Comparison of ENCODE assay signal across 1 cellular context in the genomic region with DNA sequence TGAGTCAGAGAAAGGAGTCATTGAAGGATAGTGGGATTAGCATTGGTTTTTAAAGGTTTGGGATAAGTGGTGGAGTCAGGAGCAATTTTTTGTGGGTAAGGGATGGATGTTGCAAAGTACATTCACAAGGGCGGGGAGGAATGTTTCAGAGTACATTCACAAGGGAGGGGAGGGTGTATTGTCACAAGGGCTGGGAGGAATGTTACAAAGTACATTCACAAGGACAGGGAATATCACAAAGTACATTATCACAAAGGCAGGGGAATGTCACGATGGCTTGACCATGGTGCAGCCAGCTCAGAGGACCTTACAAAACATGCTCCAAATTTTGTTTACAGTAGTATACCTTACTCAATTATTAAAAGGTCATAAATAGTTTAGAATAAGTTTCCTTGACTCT.
TF ChIP-seq lines count a peak whose summit lies in the region.

No MANE protein-coding gene starts in this region.

TF ChIP-seq in GM12878, 131 proteins besides CTCF, POLR2A, EP300 and RAD21 (continued from another document):
- TF ChIP-seq, protein P1, sequence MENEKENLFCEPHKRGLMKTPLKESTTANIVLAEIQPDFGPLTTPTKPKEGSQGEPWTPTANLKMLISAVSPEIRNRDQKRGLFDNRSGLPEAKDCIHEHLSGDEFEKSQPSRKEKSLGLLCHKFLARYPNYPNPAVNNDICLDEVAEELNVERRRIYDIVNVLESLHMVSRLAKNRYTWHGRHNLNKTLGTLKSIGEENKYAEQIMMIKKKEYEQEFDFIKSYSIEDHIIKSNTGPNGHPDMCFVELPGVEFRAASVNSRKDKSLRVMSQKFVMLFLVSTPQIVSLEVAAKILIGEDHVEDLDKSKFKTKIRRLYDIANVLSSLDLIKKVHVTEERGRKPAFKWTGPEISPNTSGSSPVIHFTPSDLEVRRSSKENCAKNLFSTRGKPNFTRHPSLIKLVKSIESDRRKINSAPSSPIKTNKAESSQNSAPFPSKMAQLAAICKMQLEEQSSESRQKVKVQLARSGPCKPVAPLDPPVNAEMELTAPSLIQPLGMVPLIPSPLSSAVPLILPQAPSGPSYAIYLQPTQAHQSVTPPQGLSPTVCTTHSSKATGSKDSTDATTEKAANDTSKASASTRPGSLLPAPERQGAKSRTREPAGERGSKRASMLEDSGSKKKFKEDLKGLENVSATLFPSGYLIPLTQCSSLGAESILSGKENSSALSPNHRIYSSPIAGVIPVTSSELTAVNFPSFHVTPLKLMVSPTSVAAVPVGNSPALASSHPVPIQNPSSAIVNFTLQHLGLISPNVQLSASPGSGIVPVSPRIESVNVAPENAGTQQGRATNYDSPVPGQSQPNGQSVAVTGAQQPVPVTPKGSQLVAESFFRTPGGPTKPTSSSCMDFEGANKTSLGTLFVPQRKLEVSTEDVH (IDR thresholded peaks at IDR 0.05; ENCODE audit: low read depth, partially characterized antibody): no peak
- no peak for TF ChIP-seq NR2C2 (IDR thresholded peaks at IDR 0.05; ENCODE audit: borderline replicate concordance, control insufficient read depth, insufficient read length, low read depth)
- TF ChIP-seq JUNB (IDR thresholded peaks at IDR 0.05): no peak
- no peak for TF ChIP-seq ZNF384 (IDR thresholded peaks at IDR 0.05; ENCODE audit: borderline replicate concordance, low read depth, low read length)
- TF ChIP-seq, protein P2, sequence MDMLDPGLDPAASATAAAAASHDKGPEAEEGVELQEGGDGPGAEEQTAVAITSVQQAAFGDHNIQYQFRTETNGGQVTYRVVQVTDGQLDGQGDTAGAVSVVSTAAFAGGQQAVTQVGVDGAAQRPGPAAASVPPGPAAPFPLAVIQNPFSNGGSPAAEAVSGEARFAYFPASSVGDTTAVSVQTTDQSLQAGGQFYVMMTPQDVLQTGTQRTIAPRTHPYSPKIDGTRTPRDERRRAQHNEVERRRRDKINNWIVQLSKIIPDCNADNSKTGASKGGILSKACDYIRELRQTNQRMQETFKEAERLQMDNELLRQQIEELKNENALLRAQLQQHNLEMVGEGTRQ (IDR thresholded peaks at IDR 0.05; ENCODE audit: borderline replicate concordance, low read depth, low read length): no peak
- TF ChIP-seq PML (IDR thresholded peaks at IDR 0.05; ENCODE audit: low read length): no peak
- TF ChIP-seq, protein P3, sequence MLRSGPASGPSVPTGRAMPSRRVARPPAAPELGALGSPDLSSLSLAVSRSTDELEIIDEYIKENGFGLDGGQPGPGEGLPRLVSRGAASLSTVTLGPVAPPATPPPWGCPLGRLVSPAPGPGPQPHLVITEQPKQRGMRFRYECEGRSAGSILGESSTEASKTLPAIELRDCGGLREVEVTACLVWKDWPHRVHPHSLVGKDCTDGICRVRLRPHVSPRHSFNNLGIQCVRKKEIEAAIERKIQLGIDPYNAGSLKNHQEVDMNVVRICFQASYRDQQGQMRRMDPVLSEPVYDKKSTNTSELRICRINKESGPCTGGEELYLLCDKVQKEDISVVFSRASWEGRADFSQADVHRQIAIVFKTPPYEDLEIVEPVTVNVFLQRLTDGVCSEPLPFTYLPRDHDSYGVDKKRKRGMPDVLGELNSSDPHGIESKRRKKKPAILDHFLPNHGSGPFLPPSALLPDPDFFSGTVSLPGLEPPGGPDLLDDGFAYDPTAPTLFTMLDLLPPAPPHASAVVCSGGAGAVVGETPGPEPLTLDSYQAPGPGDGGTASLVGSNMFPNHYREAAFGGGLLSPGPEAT (IDR thresholded peaks at IDR 0.05; ENCODE audit: low read depth): no peak
- TF ChIP-seq ZNF217 (IDR thresholded peaks at IDR 0.05): no peak
